29 cellular contexts compared by ENCODE assay signal in the genomic region with DNA sequence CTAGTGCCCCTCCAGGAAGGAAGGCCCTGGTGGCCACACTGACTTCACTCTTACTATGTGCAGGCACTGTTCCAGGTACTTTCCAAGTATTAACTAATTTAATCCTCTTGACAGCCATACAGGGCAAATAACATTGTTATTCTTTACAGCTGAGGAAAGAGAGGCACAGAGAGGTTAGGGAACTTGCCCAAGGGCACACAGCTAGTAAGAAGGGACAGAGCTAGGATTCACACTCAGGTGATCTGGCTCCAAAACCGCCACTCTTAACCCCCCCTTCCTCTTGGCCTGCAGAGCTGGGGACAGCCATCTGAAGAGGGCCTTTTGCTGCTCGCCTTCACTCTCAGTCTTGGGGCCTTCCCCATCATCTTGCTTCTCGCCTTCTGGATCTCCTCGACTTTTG. TPM values are rescaled to one million over a fixed set of nuclear protein-coding genes. Genes with fewer than 3 reads are reported as not detected.
DNase-seq lines count a peak whose midpoint lies in the region; ATAC-seq, FAIRE-seq and TF ChIP-seq lines count a peak whose summit lies in the region.
"Had no signal": no experiment of that assay in that cellular context is flagged by ENCODE, and none has a peak within 500 bp of the region (broad histone marks: within the 10 kb centered on the region; RNA-seq: fewer than 3 reads in every experiment).

No MANE protein-coding gene starts in this region.

- H3K36me3 ChIP-seq in mesenchymal stem cell (ENCODE audit: control insufficient read depth in 1 of 2, insufficient read depth in 2 of 2, low read depth in 1 of 2, low read length in 2 of 2): peaks cover 19 to 35% of the 10 kb centered on the region in 2 experiments
- H3K36me3 ChIP-seq in smooth muscle cell (ENCODE audit: low read depth): no peaks in the 10 kb centered on the region

- H3K79me1 ChIP-seq in mesenchymal stem cell (replicated peaks; ENCODE audit: low read length, poor library complexity, severe bottlenecking): peaks cover 30% of the 10 kb centered on the region

- H3K9me3 ChIP-seq in T-helper 17 cell (ENCODE audit: control insufficient read depth, low read length, poor library complexity, severe bottlenecking): no peaks in the 10 kb centered on the region
- H3K9me3 ChIP-seq in mesenchymal stem cell (ENCODE audit: control insufficient read depth, low read length): no peaks in the 10 kb centered on the region
- H3K9me3 ChIP-seq in smooth muscle cell (replicated peaks; ENCODE audit: low read depth): no peaks in the 10 kb centered on the region
- H3K9me3 ChIP-seq: Caco-2, sigmoid colon, upper lobe of right lung had no signal

- peak overlapping the region in 1 of 2 experiments; percentile 84 for H3K4me3 ChIP-seq in mesenchymal stem cell (ENCODE audit: insufficient read depth in 1 of 2, low read depth in 1 of 2, low read length in 2 of 2)
- no peak overlapping the region for H3K4me3 ChIP-seq in smooth muscle cell

- no peak overlapping the region for H4K8ac ChIP-seq in mesenchymal stem cell (ENCODE audit: low read length)

- H3K27me3 ChIP-seq in mesenchymal stem cell (ENCODE audit: control insufficient read depth in 1 of 2, insufficient read depth in 1 of 2, low read length in 2 of 2): no peaks in the 10 kb centered on the region
- no peaks in the 10 kb centered on the region for H3K27me3 ChIP-seq in smooth muscle cell (ENCODE audit: low read depth)
- H3K27me3 ChIP-seq: sigmoid colon, upper lobe of right lung had no signal

- H2BK15ac ChIP-seq in mesenchymal stem cell (ENCODE audit: low read depth, poor library complexity, severe bottlenecking): no peak overlapping the region

- H3K9ac ChIP-seq in mesenchymal stem cell (ENCODE audit: low read length) (peak overlapping the region; percentile 89), smooth muscle cell (ENCODE audit: low read depth) (no peak overlapping the region)
- H3K9ac ChIP-seq: KMS-11 had no signal

- DNase-seq in HTR-8/SVneo (ENCODE audit: insufficient read length, low spot score): no peak
- DNase-seq in T-helper 17 cell: no peak
- no peak for DNase-seq in mesenchymal stem cell
- no peak for DNase-seq in smooth muscle cell (lab: John Stamatoyannopoulos, UW; ENCODE audit: unreplicated experiment)
- no peak for DNase-seq in stimulated activated naive CD4-positive, alpha-beta T cell (lab: John Stamatoyannopoulos, UW)
- no peak for DNase-seq in NOMO-1 treated with DMSO at 0.1 percent for 48 hours (lab: John Stamatoyannopoulos, UW; ENCODE audit: unreplicated experiment)
- no peak for DNase-seq in activated naive CD4-positive, alpha-beta T cell treated with anti-CD3 and anti-CD28 coated beads, Interleukin-2, amount 10 ng/mL, durations not matched to agents 7 days and 5 days
- no peak for DNase-seq in amniotic stem cell (lab: John Stamatoyannopoulos, UW)
- DNase-seq: activated CD4-positive, alpha-beta T cell treated with anti-CD3 and anti-CD28 coated beads for 4 hours; activated naive CD4-positive, alpha-beta T cell treated with anti-CD3 and anti-CD28 coated beads, Interleukin-2, amount 50 U/mL, for 16 hours; amygdala; C1 segment of cervical spinal cord; Caco-2; effector CD4-positive, alpha-beta T cell; mesendoderm; NCI-H1436; NCI-H2081; NCI-H226; NCI-H69; SIG-M5; sigmoid colon; SW 1271; T-helper 9 cell; upper lobe of right lung had no signal

- no peak for ATAC-seq in T-helper 17 cell
- ATAC-seq: activated T-helper 17 cell treated with anti-CD3 and anti-CD28 coated beads, Interleukin-2, amount 50 U/mL, for 72 hours; stimulated activated effector memory CD8-positive, alpha-beta T cell treated with anti-CD3 and anti-CD28 coated beads, Interleukin-12 subunit alpha, Interleukin-12 subunit beta, amount 100 ng/mL, for 72 hours; upper lobe of right lung had no signal

- H3K4me1 ChIP-seq in mesenchymal stem cell (ENCODE audit: control insufficient read depth, insufficient read depth, low read depth, low read length) (peaks cover 20% of the 10 kb centered on the region), smooth muscle cell (ENCODE audit: low read depth) (peaks cover 20% of the 10 kb centered on the region)

- H4K20me1 ChIP-seq in smooth muscle cell (ENCODE audit: low read depth): peaks cover 64% of the 10 kb centered on the region

- no peak overlapping the region for H3K4me3 Mint-ChIP-seq in T-helper 17 cell
- no peak overlapping the region for H3K4me3 Mint-ChIP-seq in activated naive CD4-positive, alpha-beta T cell treated with anti-CD3 and anti-CD28 coated beads, Interleukin-2, amount 10 ng/mL, durations not matched to agents 7 days and 5 days
- H3K4me3 Mint-ChIP-seq: activated T-helper 17 cell treated with anti-CD3 and anti-CD28 coated beads, Interleukin-2, amount 50 U/mL, for 72 hours; stimulated activated effector memory CD8-positive, alpha-beta T cell treated with anti-CD3 and anti-CD28 coated beads, Interleukin-12 subunit alpha, Interleukin-12 subunit beta, amount 100 ng/mL, for 72 hours had no signal

- no peak overlapping the region for H2BK5ac ChIP-seq in mesenchymal stem cell (ENCODE audit: low read depth, low read length, poor library complexity, severe bottlenecking)

- CTCF ChIA-PET in activated naive CD4-positive, alpha-beta T cell treated with anti-CD3 and anti-CD28 coated beads, Interleukin-2, amount 10 ng/mL, durations not matched to agents 7 days and 5 days (lab: Charles Lee): no interaction called here

- H2AK5ac ChIP-seq in mesenchymal stem cell (ENCODE audit: low read length, severe bottlenecking): no peak overlapping the region

- peaks cover 50% of the 10 kb centered on the region for H3K27me3 Mint-ChIP-seq in T-helper 17 cell
- H3K27me3 Mint-ChIP-seq in activated naive CD4-positive, alpha-beta T cell treated with anti-CD3 and anti-CD28 coated beads, Interleukin-2, amount 10 ng/mL, durations not matched to agents 7 days and 5 days: peaks cover 51% of the 10 kb centered on the region

- WGBS in mesenchymal stem cell: 100% methylated on average over 4 of the region's 4 CpGs
- WGBS in smooth muscle cell (ENCODE audit: low lambda C conversion rate): 94% methylated on average over 4 of the region's 4 CpGs

- H3K36me3 Mint-ChIP-seq in T-helper 17 cell (ENCODE audit: low read depth): no peaks in the 10 kb centered on the region
- peaks cover 1% of the 10 kb centered on the region for H3K36me3 Mint-ChIP-seq in activated naive CD4-positive, alpha-beta T cell treated with anti-CD3 and anti-CD28 coated beads, Interleukin-2, amount 10 ng/mL, durations not matched to agents 7 days and 5 days

- TF ChIP-seq CTCF in smooth muscle cell (IDR thresholded peaks at IDR 0.05; ENCODE audit: borderline replicate concordance, insufficient read depth, poor library complexity, severe bottlenecking): no peak

- H4K91ac ChIP-seq in mesenchymal stem cell (ENCODE audit: low read length): no peak overlapping the region

- no peak overlapping the region for H2BK120ac ChIP-seq in mesenchymal stem cell (ENCODE audit: low read depth, low read length)

- no peak overlapping the region for H3K27ac ChIP-seq in mesenchymal stem cell (ENCODE audit: low read length, poor library complexity, severe bottlenecking)
- peak overlapping the region; percentile 85 for H3K27ac ChIP-seq in smooth muscle cell (ENCODE audit: low read depth)
- H3K27ac ChIP-seq: KMS-11, VCaP had no signal

- no peak overlapping the region for H3K4ac ChIP-seq in mesenchymal stem cell (ENCODE audit: low read depth in 1 of 2, low read length in 2 of 2)

- H3K9me3 Mint-ChIP-seq in activated naive CD4-positive, alpha-beta T cell treated with anti-CD3 and anti-CD28 coated beads, Interleukin-2, amount 10 ng/mL, durations not matched to agents 7 days and 5 days: no peaks in the 10 kb centered on the region
- H3K9me3 Mint-ChIP-seq: activated T-helper 17 cell treated with anti-CD3 and anti-CD28 coated beads, Interleukin-2, amount 50 U/mL, for 72 hours; stimulated activated effector memory CD8-positive, alpha-beta T cell treated with anti-CD3 and anti-CD28 coated beads, Interleukin-12 subunit alpha, Interleukin-12 subunit beta, amount 100 ng/mL, for 72 hours had no signal

- H3K27ac Mint-ChIP-seq in T-helper 17 cell: peak overlapping the region; percentile 11
- H3K27ac Mint-ChIP-seq in activated naive CD4-positive, alpha-beta T cell treated with anti-CD3 and anti-CD28 coated beads, Interleukin-2, amount 10 ng/mL, durations not matched to agents 7 days and 5 days: no peak overlapping the region
- H3K27ac Mint-ChIP-seq: activated T-helper 17 cell treated with anti-CD3 and anti-CD28 coated beads, Interleukin-2, amount 50 U/mL, for 72 hours; stimulated activated effector memory CD8-positive, alpha-beta T cell treated with anti-CD3 and anti-CD28 coated beads, Interleukin-12 subunit alpha, Interleukin-12 subunit beta, amount 100 ng/mL, for 72 hours had no signal

- H3K23ac ChIP-seq in mesenchymal stem cell (ENCODE audit: low read length in 2 of 2): no peak overlapping the region

- no peak overlapping the region for H3K14ac ChIP-seq in mesenchymal stem cell (ENCODE audit: low read length in 2 of 2)

- no peak overlapping the region for H2BK12ac ChIP-seq in mesenchymal stem cell (ENCODE audit: low read length in 2 of 2)

- peaks cover 8% of the 10 kb centered on the region for H3K4me1 Mint-ChIP-seq in T-helper 17 cell
- H3K4me1 Mint-ChIP-seq in activated naive CD4-positive, alpha-beta T cell treated with anti-CD3 and anti-CD28 coated beads, Interleukin-2, amount 10 ng/mL, durations not matched to agents 7 days and 5 days: peaks cover 16% of the 10 kb centered on the region
- H3K4me1 Mint-ChIP-seq: activated T-helper 17 cell treated with anti-CD3 and anti-CD28 coated beads, Interleukin-2, amount 50 U/mL, for 72 hours had no signal

- peaks cover 69% of the 10 kb centered on the region for H3K79me2 ChIP-seq in smooth muscle cell (ENCODE audit: low read depth)

- FAIRE-seq in HTR-8/SVneo (lab: Jason Lieb, UNC): peak; percentile 31
- FAIRE-seq: RCC 7860 had no signal

- H2AFZ ChIP-seq in mesenchymal stem cell (ENCODE audit: low read depth, low read length) (no peak overlapping the region), smooth muscle cell (ENCODE audit: low read depth) (no peak overlapping the region)

- peak overlapping the region in 1 of 2 experiments; percentile 21 for H3K18ac ChIP-seq in mesenchymal stem cell (ENCODE audit: low read depth in 1 of 2, low read length in 2 of 2)

- H3K4me2 ChIP-seq in mesenchymal stem cell (ENCODE audit: low read length, poor library complexity, severe bottlenecking): no peak overlapping the region
- peak overlapping the region; percentile 95 for H3K4me2 ChIP-seq in smooth muscle cell
- H3K4me2 ChIP-seq: KMS-11 had no signal

- H3F3A ChIP-seq in smooth muscle cell (ENCODE audit: low read depth): peaks cover 17% of the 10 kb centered on the region

RNA-seq across cellular contexts. Expression of a gene that starts 4.0 kb away (rescaled TPM):
- total RNA-seq in T-helper 17 cell (1 to 10 TPM in 1 of 2 donors, under 1 TPM in 1; 0.86 to 1.4 TPM), smooth muscle cell (70.3 and 71.2 TPM in 2 replicates)
- polyA plus RNA-seq in mesenchymal stem cell (2013, experiment 1 of 2): 63.4 TPM
- 61.6 TPM for polyA plus RNA-seq in mesenchymal stem cell (2013, experiment 2 of 2)
- 98.9 and 126 TPM in 2 replicates for polyA plus RNA-seq in smooth muscle cell

Comparison
In these comparisons a context has a peak if more than half of its experiments do, and no peak if none do; other contexts are left out.
1. RNA of a gene that starts 4.0 kb away (total RNA-seq): 70.3 to 71.2 TPM in smooth muscle cell; 0.86 to 1.4 TPM in T-helper 17 cell; every median in the first group is over 10 times any median in the second.